8 cellular contexts compared by ENCODE assay signal in genomic region chr5:81851481-81852178, GRCh38.
DNase-seq lines count a peak whose midpoint lies in the region; ATAC-seq and TF ChIP-seq lines count a peak whose summit lies in the region.

No MANE protein-coding gene starts in this region.

- H3K9ac ChIP-seq in mammary epithelial cell (ENCODE audit: insufficient read depth, low read length) (peak overlapping the region; percentile 38), iPS-20b (ENCODE audit: low read depth, low read length) (peak overlapping the region; percentile 85), skeletal muscle tissue (ENCODE audit: low read depth in 1 of 3, low read length in 3 of 3) (peak overlapping the region; percentile 77 to 93 (median 82))

- no peaks in the 10 kb centered on the region for H3K9me3 ChIP-seq in A673 (ENCODE audit: low read depth, low read length, poor library complexity, severe bottlenecking)
- no peaks in the 10 kb centered on the region for H3K9me3 ChIP-seq in WERI-Rb-1 (ENCODE audit: severe bottlenecking)
- H3K9me3 ChIP-seq in mammary epithelial cell (replicated peaks; ENCODE audit: insufficient read depth, low read length), result no peaks in the 10 kb centered on the region
- no peaks in the 10 kb centered on the region for H3K9me3 ChIP-seq in iPS-20b (ENCODE audit: insufficient read depth, low read depth, low read length)
- H3K9me3 ChIP-seq in skeletal muscle tissue (ENCODE audit: control insufficient read depth in 3 of 3, low read length in 3 of 3), result no peaks in the 10 kb centered on the region

- H3K27ac ChIP-seq in A673 (ENCODE audit: low read depth, low read length, poor library complexity, severe bottlenecking) (peak overlapping the region; percentile 98), WERI-Rb-1 (peak overlapping the region; percentile 92), mammary epithelial cell (ENCODE audit: insufficient read depth, low read depth, low read length) (no peak overlapping the region), iPS-20b (ENCODE audit: low read length) (peak overlapping the region; percentile 70), skeletal muscle tissue (ENCODE audit: low read depth, low read length) (peak overlapping the region; percentile 91)

- H3K4me1 ChIP-seq in A673 (ENCODE audit: insufficient read depth, low read length, poor library complexity, severe bottlenecking) (peaks cover 71% of the 10 kb centered on the region), mammary epithelial cell (ENCODE audit: insufficient read depth, low read length) (peaks cover 44% of the 10 kb centered on the region), iPS-20b (ENCODE audit: insufficient read depth, low read length) (peaks cover 49% of the 10 kb centered on the region), skeletal muscle tissue (ENCODE audit: control insufficient read depth in 3 of 3, insufficient read depth in 3 of 3, low read length in 3 of 3) (peaks cover 33 to 42% (median 37%) of the 10 kb centered on the region in 3 donors)

- H3K36me3 ChIP-seq in A673 (ENCODE audit: insufficient read depth, low read length, poor library complexity, severe bottlenecking), result no peaks in the 10 kb centered on the region
- no peaks in the 10 kb centered on the region for H3K36me3 ChIP-seq in WERI-Rb-1
- no peaks in the 10 kb centered on the region for H3K36me3 ChIP-seq in mammary epithelial cell (ENCODE audit: insufficient read depth, low read length)
- no peaks in the 10 kb centered on the region for H3K36me3 ChIP-seq in iPS-20b (ENCODE audit: insufficient read depth, low read depth, low read length)
- H3K36me3 ChIP-seq in skeletal muscle tissue (ENCODE audit: control insufficient read depth in 3 of 3, insufficient read depth in 3 of 3, low read length in 3 of 3), result no peaks in the 10 kb centered on the region

- peak overlapping the region; percentile 80 for H2AFZ ChIP-seq in mammary epithelial cell (ENCODE audit: low read depth, low read length)

- peak; percentile 98 for DNase-seq in A673 (ENCODE audit: low spot score)
- DNase-seq in NCI-H2196 treated with DMSO at 0.1 percent for 48 hours (lab: John Stamatoyannopoulos, UW; ENCODE audit: unreplicated experiment), result peak; percentile 42
- DNase-seq in WERI-Rb-1, result peak; percentile 97
- peak; percentile 84 for DNase-seq in mammary epithelial cell

- H3K27me3 ChIP-seq in A673 (replicated peaks; ENCODE audit: insufficient read depth, low read depth, low read length, poor library complexity), result no peaks in the 10 kb centered on the region
- H3K27me3 ChIP-seq in WERI-Rb-1 (ENCODE audit: insufficient read depth, low read depth, severe bottlenecking), result no peaks in the 10 kb centered on the region
- no peaks in the 10 kb centered on the region for H3K27me3 ChIP-seq in mammary epithelial cell (ENCODE audit: insufficient read depth, low read length)
- no peaks in the 10 kb centered on the region for H3K27me3 ChIP-seq in iPS-20b (ENCODE audit: insufficient read depth, low read length)
- H3K27me3 ChIP-seq in skeletal muscle tissue (ENCODE audit: control insufficient read depth in 3 of 3, insufficient read depth in 3 of 3, low read length in 3 of 3), result no peaks in the 10 kb centered on the region

- TF ChIP-seq CTCF in A673 (conservative IDR thresholded peaks at IDR 0.05; ENCODE audit: low read depth, low read length) (no peak), WERI-Rb-1 (IDR thresholded peaks at IDR 0.05; ENCODE audit: low read depth, low read length) (no peak), mammary epithelial cell (conservative IDR thresholded peaks at IDR 0.05 in 1 of 2, IDR thresholded peaks at IDR 0.05 in 1 of 2; ENCODE audit: extremely low read depth in 1 of 2, insufficient read depth in 1 of 2, low read depth in 1 of 2, low read length in 2 of 2) (no peak)

- intact Hi-C loops in A673 (cut with micrococcal nuclease; ENCODE audit: unreplicated experiment), result loop anchor here (1.0 to 5.0 kb wide), 7 partner anchors 64 to 426 kb away; partner anchors contain the start of genes ATG10 and SSBP2
- intact Hi-C loops in mammary epithelial cell (cut with micrococcal nuclease), result loop anchor here (1.0 to 5.0 kb wide), 8 partner anchors 64 to 424 kb away; partner anchors contain the start of genes ATG10 and SSBP2

- no TSS peak for BruUV-seq in A673 (replicated peaks; lab: Mats Ljungman, UMichigan)
- no TSS peak for BruUV-seq in mammary epithelial cell (replicated peaks; lab: Mats Ljungman, UMichigan)

- dilution Hi-C loops in mammary epithelial cell (cut with HindIII; ENCODE audit: low sequenced_read_pairs), result no loop called here

- ATAC-seq in GM18868 (IDR thresholded peaks at IDR 0.05; ENCODE audit: unreplicated experiment) (peak; percentile 84), HG03135 (IDR thresholded peaks at IDR 0.05; ENCODE audit: unreplicated experiment) (peak; percentile 75)

- peak overlapping the region; percentile 37 for H3K4me3 ChIP-seq in A673 (ENCODE audit: low read depth, low read length, poor library complexity, severe bottlenecking)
- peak overlapping the region; percentile 41 for H3K4me3 ChIP-seq in WERI-Rb-1 (ENCODE audit: low read depth, low read length)
- H3K4me3 ChIP-seq in mammary epithelial cell (replicated peaks in 1 of 3; ENCODE audit: insufficient read depth in 1 of 3, low read depth in 2 of 3, low read length in 3 of 3), result peak overlapping the region; percentile 30 to 36 (median 36)
- H3K4me3 ChIP-seq in iPS-20b (ENCODE audit: low read length), result peak overlapping the region; percentile 72
- peak overlapping the region; percentile 73 to 83 (median 74) for H3K4me3 ChIP-seq in skeletal muscle tissue (ENCODE audit: low read length in 3 of 3)

- POLR2A ChIA-PET in A673 (lab: Charles Lee; ENCODE audit: low non-redundant PET), result interaction anchor here (0.6 to 1.4 kb wide), 4 partner anchors 96 to 468 kb away, joined by 3 to 11 read pairs (median 8); partner anchors contain the start of gene SSBP2

- H3K79me2 ChIP-seq in mammary epithelial cell (ENCODE audit: insufficient read depth, low read length), result no peaks in the 10 kb centered on the region

- CTCF ChIA-PET in A673 (lab: Charles Lee) (interaction anchor here (0.7 to 2.5 kb wide), 4 partner anchors 12 to 314 kb away, joined by 3 to 29 read pairs (median 10); partner anchors contain the start of gene SSBP2), mammary epithelial cell (lab: Charles Lee; ENCODE audit: low non-redundant PET) (interaction anchor here (0.6 to 0.7 kb wide), 4 partner anchors 19 to 101 kb away, joined by 3 to 5 read pairs (median 4); partner anchors contain the start of gene SSBP2)

- in situ Hi-C loops in mammary epithelial cell (cut with MboI; ENCODE audit: low sequenced_read_pairs in 2 of 2), result loop anchor here in 1 of 2 donors (5.0 kb wide), 1 partner anchor 99 kb away; the partner anchor contains the start of gene SSBP2

- peak overlapping the region; percentile 82 for H3K4me2 ChIP-seq in mammary epithelial cell (ENCODE audit: insufficient read depth, low read depth, low read length)

- no peaks in the 10 kb centered on the region for H4K20me1 ChIP-seq in mammary epithelial cell (ENCODE audit: insufficient read depth, low read length)

- 3% methylated on average over 22 of the region's 31 CpGs for whole genome bisulfite sequencing in mammary epithelial cell (ENCODE audit: low coverage, missing lambda C conversion rate)

Comparison
In these comparisons a context has a peak if more than half of its experiments do, and no peak if none do; other contexts are left out.
1. DNase-seq: peak in every context shown above with its lines; median percentile 98 in A673; 97 in WERI-Rb-1; 84 in mammary epithelial cell; 42 in NCI-H2196 treated with DMSO at 0.1 percent for 48 hours.